29 cellular contexts compared by ENCODE assay signal in genomic region chr4:152628128-152628527, GRCh38. TPM values are rescaled to one million over a fixed set of nuclear protein-coding genes. Genes with fewer than 3 reads are reported as not detected.
A peak's percentile ranks its signal among the peaks of the same experiment; 100 is the strongest.
DNase-seq lines count a peak whose midpoint lies in the region; ATAC-seq lines count a peak whose summit lies in the region.
"Had no signal": no experiment of that assay in that cellular context is flagged by ENCODE, and none has a peak within 500 bp of the region (broad histone marks: within the 10 kb centered on the region; RNA-seq: fewer than 3 reads in every experiment).

No MANE protein-coding gene starts in this region.

- no peak for ATAC-seq in right cardiac atrium
- ATAC-seq in GM19467 (IDR thresholded peaks at IDR 0.05; ENCODE audit: unreplicated experiment) = no peak
- no peak for ATAC-seq in GM21381 (IDR thresholded peaks at IDR 0.05; ENCODE audit: unreplicated experiment)
- ATAC-seq in HG03521 (IDR thresholded peaks at IDR 0.05; ENCODE audit: unreplicated experiment) = no peak
- no peak for ATAC-seq in left colon
- ATAC-seq: activated CD4-positive, alpha-beta T cell treated with anti-CD3 and anti-CD28 coated beads for 36 hours; HepG2; Panc1; stimulated activated naive CD8-positive, alpha-beta T cell treated with anti-CD3 and anti-CD28 coated beads, Interleukin-15, Interleukin-2, amounts not matched to agents 100 U/mL and 50 U/mL, for 24 hours had no signal

- DNase-seq in GM04503 (ENCODE audit: low read depth) (peak; percentile 31), dermis blood vessel endothelial cell (peak; percentile 15), right cardiac atrium (peak in 2 of 3 donors; percentile 18 to 30), skeletal muscle cell (ENCODE audit: low read depth) (peak; percentile 72), left colon (no peak)
- DNase-seq: activated CD4-positive, alpha-beta T cell treated with anti-CD3 and anti-CD28 coated beads for 36 hours; activated naive CD4-positive, alpha-beta T cell treated with anti-CD3 and anti-CD28 coated beads for 36 hours; activated T-cell treated with anti-CD3 and anti-CD28 coated beads, Interleukin-2, amount 50 U/mL, for 48 hours; Caco-2; cerebellar nuclear complex; DND-41; H7; NCI-H1417; NCI-H2107; NCI-H510A treated with DMSO at 0.1 percent for 48 hours; NK-92 treated with Interleukin-12 subunit alpha and Interleukin-12 subunit beta, amount 100 ng/mL, for 24 hours; stimulated activated CD4-positive, alpha-beta T cell treated with anti-CD3 and anti-CD28 coated beads, Interleukin-4, amount 100 ng/mL, for 24 hours; stimulated activated naive CD8-positive, alpha-beta T cell treated with anti-CD3 and anti-CD28 coated beads, Interleukin-15, Interleukin-2, amounts not matched to agents 100 U/mL and 50 U/mL, for 24 hours; transverse colon had no signal

- no peaks in the 10 kb centered on the region for H3K27me3 ChIP-seq in right cardiac atrium (ENCODE audit: control insufficient read depth, insufficient read depth)
- H3K27me3 ChIP-seq: ascending aorta, transverse colon had no signal

- intact Hi-C loops in right cardiac atrium (cut with DNase I) = no loop called here
- intact Hi-C loops in left colon (cut with DNase I, micrococcal nuclease) = no loop called here

- H3K9me3 ChIP-seq in right cardiac atrium (ENCODE audit: control insufficient read depth, low read length) = no peaks in the 10 kb centered on the region
- H3K9me3 ChIP-seq: ascending aorta, Caco-2, prostate gland, transverse colon had no signal

- H3K27ac ChIP-seq in right cardiac atrium (ENCODE audit: low read length) = no peak overlapping the region
- H3K27ac ChIP-seq: ascending aorta, epithelial cell of prostate, HL-60, prostate gland, transverse colon had no signal

- 61% methylated on average over 5 of the region's 5 CpGs for WGBS in right cardiac atrium

- H3K4me1 ChIP-seq in right cardiac atrium (ENCODE audit: control insufficient read depth, insufficient read depth, low read length) = no peaks in the 10 kb centered on the region
- H3K4me1 ChIP-seq: ascending aorta, prostate gland had no signal

- H3K4me3 ChIP-seq in right cardiac atrium (ENCODE audit: low read length) (no peak overlapping the region), skeletal muscle cell (ENCODE audit: low read depth, low read length) (no peak overlapping the region)
- H3K4me3 ChIP-seq: ascending aorta, prostate gland, smooth muscle cell, transverse colon had no signal

RNA-seq across cellular contexts. Expression of gene TMEM154, which starts 51.7 kb away (rescaled TPM):
- total RNA-seq in dermis blood vessel endothelial cell = 1.0 and 3.1 TPM in 2 replicates
- 1 to 10 TPM in 3 of 4 donors, under 1 TPM in 1; 0.48 to 2.4 (median 1.5) TPM for total RNA-seq in right cardiac atrium
- 0.16 TPM for polyA plus RNA-seq in right cardiac atrium
- total RNA-seq in left colon = 1 to 10 TPM; 1.4 to 5.4 TPM
- total RNA-seq: HepG2 had no signal

Comparison
In these comparisons a context has a peak if more than half of its experiments do, and no peak if none do; other contexts are left out.
1. DNase-seq: peak in GM04503 (single experiment), dermis blood vessel endothelial cell (single experiment), right cardiac atrium (2 of 3) and skeletal muscle cell (single experiment); none in left colon (0 of 2).